13 cellular contexts compared by ENCODE assay signal in the genomic region with DNA sequence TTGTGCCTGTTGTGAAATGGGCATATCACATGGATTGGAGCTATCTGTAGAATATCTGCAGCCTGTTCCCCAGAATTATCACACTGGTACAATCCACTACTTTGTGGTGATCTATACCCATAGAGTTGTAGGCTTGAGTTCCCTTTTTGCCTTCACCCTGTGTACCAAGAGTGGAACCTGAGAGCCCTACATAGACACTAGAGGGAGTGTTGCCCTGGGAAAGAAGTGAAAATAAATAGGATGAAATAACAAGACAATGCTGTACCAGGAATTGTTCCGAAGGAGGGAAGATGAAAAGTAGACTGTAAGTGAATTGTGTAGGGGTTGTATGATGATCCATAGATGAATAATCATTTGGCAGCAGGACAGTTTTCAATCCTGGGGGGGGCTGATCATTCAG. TPM values are rescaled to one million over a fixed set of nuclear protein-coding genes. Genes with fewer than 3 reads are reported as not detected.
DNase-seq lines count a peak whose midpoint lies in the region; ATAC-seq, FAIRE-seq and TF ChIP-seq lines count a peak whose summit lies in the region.
"Had no signal": no experiment of that assay in that cellular context is flagged by ENCODE, and none has a peak within 500 bp of the region (broad histone marks: within the 10 kb centered on the region; RNA-seq: fewer than 3 reads in every experiment).

No MANE protein-coding gene starts in this region.

- H4K20me1 ChIP-seq in HepG2 (ENCODE audit: insufficient read depth, low read length) = no peaks in the 10 kb centered on the region

- no peak overlapping the region for H3K4me3 ChIP-seq in HepG2 (replicated peaks in 1 of 3; ENCODE audit: insufficient read depth in 1 of 3, low read depth in 2 of 3, low read length in 3 of 3)
- H3K4me3 ChIP-seq in right lobe of liver = no peak overlapping the region
- no peak overlapping the region for H3K4me3 ChIP-seq in RWPE2 (ENCODE audit: severe bottlenecking)
- H3K4me3 ChIP-seq in body of pancreas = no peak overlapping the region
- H3K4me3 ChIP-seq: PC-9 had no signal

- ATAC-seq in HepG2 = peak; percentile 47; the same call in 1 of the 3 replicates
- no peak for ATAC-seq in right lobe of liver
- no peak for ATAC-seq in RWPE2 (ENCODE audit: low read depth)
- no peak for ATAC-seq in foreskin keratinocyte
- no peak for ATAC-seq in HG03175 (IDR thresholded peaks at IDR 0.05; ENCODE audit: unreplicated experiment)
- no peak for ATAC-seq in body of pancreas

- H3K9ac ChIP-seq in HepG2 (ENCODE audit: insufficient read depth, low read depth, low read length) = no peak overlapping the region

- no TSS peak for BruUV-seq in HepG2 (replicated peaks; lab: Mats Ljungman, UMichigan)

- H3K27me3 ChIP-seq in HepG2 (ENCODE audit: control insufficient read depth in 1 of 2, insufficient read depth in 2 of 2, low read length in 2 of 2) (no peaks in the 10 kb centered on the region; a peak in 1 of 5 replicates), right lobe of liver (no peaks in the 10 kb centered on the region), RWPE2 (ENCODE audit: insufficient read depth, poor library complexity, severe bottlenecking) (peaks cover 13% of the 10 kb centered on the region), foreskin keratinocyte (peaks cover 27% of the 10 kb centered on the region), body of pancreas (no peaks in the 10 kb centered on the region)

- no peaks in the 10 kb centered on the region for H3K79me2 ChIP-seq in HepG2 (ENCODE audit: insufficient read depth, low read length)

- no peaks in the 10 kb centered on the region for H3K36me3 ChIP-seq in HepG2 (replicated peaks in 1 of 2; ENCODE audit: control insufficient read depth in 1 of 2, insufficient read depth in 2 of 2, low read length in 2 of 2)
- H3K36me3 ChIP-seq in right lobe of liver = no peaks in the 10 kb centered on the region
- no peaks in the 10 kb centered on the region for H3K36me3 ChIP-seq in RWPE2 (ENCODE audit: low read depth)
- no peaks in the 10 kb centered on the region for H3K36me3 ChIP-seq in body of pancreas (replicated peaks in 1 of 2; ENCODE audit: insufficient read depth in 1 of 2, low read depth in 2 of 2)

- H2AFZ ChIP-seq in HepG2 (ENCODE audit: low read length) = no peak overlapping the region
- H2AFZ ChIP-seq: PC-9 had no signal

- TF ChIP-seq EP300 in HepG2 (IDR thresholded peaks at IDR 0.05; ENCODE audit: low read depth in 2 of 2, low read length in 2 of 2) (no peak), HepG2 (CRISPR knock-in tag; IDR thresholded peaks at IDR 0.05; ENCODE audit: borderline replicate concordance) (no peak)

- TF ChIP-seq POLR2A in HepG2 (IDR thresholded peaks at IDR 0.05; ENCODE audit: insufficient read depth in 1 of 2, low read depth in 2 of 2, low read length in 2 of 2) (no peak), right lobe of liver (IDR thresholded peaks at IDR 0.05) (no peak), body of pancreas (IDR thresholded peaks at IDR 0.05) (no peak)

- H3K4me1 ChIP-seq in HepG2 (ENCODE audit: insufficient read depth, low read length) (no peaks in the 10 kb centered on the region), right lobe of liver (no peaks in the 10 kb centered on the region), RWPE2 (ENCODE audit: insufficient read depth, poor library complexity, severe bottlenecking) (no peaks in the 10 kb centered on the region), foreskin keratinocyte (no peaks in the 10 kb centered on the region), body of pancreas (no peaks in the 10 kb centered on the region)

- WGBS in HepG2 (ENCODE audit: low lambda C conversion rate) = 3% methylated on average over 1 of the region's 1 CpG
- WGBS in right lobe of liver (ENCODE audit: insufficient coverage, low coverage, low lambda C conversion rate, missing lambda C conversion rate) = 31% methylated on average over 1 of the region's 1 CpG
- WGBS in body of pancreas, 2 donors = 29 to 56% methylated on average over 1 of the region's 1 CpG

- DNase-seq in HepG2 (ENCODE audit: low spot score) = no peak
- no peak for DNase-seq in right lobe of liver
- no peak for DNase-seq in RWPE2 (ENCODE audit: low spot score)
- peak in 1 of 2 donors; percentile 8 for DNase-seq in foreskin keratinocyte
- DNase-seq in NCI-H1048 (lab: John Stamatoyannopoulos, UW) = no peak
- no peak for DNase-seq in body of pancreas
- no peak for DNase-seq in mucosa of gallbladder (ENCODE audit: low spot score)
- DNase-seq: islet precursor cell; NCI-H1092 treated with DMSO at 0.1 percent for 48 hours; PC-9; stimulated activated CD4-positive, alpha-beta T cell treated with anti-CD3 and anti-CD28 coated beads, Interleukin-4, amount 100 ng/mL, for 4 hours had no signal

- H3K27ac ChIP-seq in HepG2 (ENCODE audit: extremely low read length, insufficient read depth, low read length) (no peak overlapping the region), right lobe of liver (no peak overlapping the region), RWPE2 (ENCODE audit: poor library complexity, severe bottlenecking) (no peak overlapping the region), foreskin keratinocyte (no peak overlapping the region), body of pancreas (no peak overlapping the region)
- H3K27ac ChIP-seq: PC-9 had no signal

- H3K4me2 ChIP-seq in HepG2 (ENCODE audit: low read depth, low read length) = no peak overlapping the region
- H3K4me2 ChIP-seq: PC-9 had no signal

- CTCF ChIA-PET in HepG2 (lab: Yijun Ruan, JAX; ENCODE audit: low intra/inter-chr PET ratio, low total read pairs) = interaction anchor here (0.8 kb wide), 1 partner anchor 275 kb away, joined by 3 read pairs; no protein-coding TSS in a partner anchor

- H3K9me3 ChIP-seq in HepG2 (ENCODE audit: low read length) (no peaks in the 10 kb centered on the region), right lobe of liver (no peaks in the 10 kb centered on the region), RWPE2 (ENCODE audit: severe bottlenecking) (no peaks in the 10 kb centered on the region), body of pancreas (no peaks in the 10 kb centered on the region)

- no peak for FAIRE-seq in HepG2 (lab: Jason Lieb, UNC)

- in situ Hi-C loops in HepG2 (cut with HindIII; ENCODE audit: extremely low pct_ligation_motif_present, low pct_unique_long_range_greater_than_20kb) = no loop called here

- TF ChIP-seq RAD21 in HepG2 (CRISPR knock-in tag; IDR thresholded peaks at IDR 0.05) = no peak

- intact Hi-C loops in HepG2 (cut with micrococcal nuclease; ENCODE audit: unreplicated experiment) (no loop called here), right lobe of liver (cut with DNase I) (no loop called here), body of pancreas (cut with DNase I) (no loop called here)

- TF ChIP-seq CTCF in HepG2 (CRISPR knock-in tag; IDR thresholded peaks at IDR 0.05) = no peak
- TF ChIP-seq CTCF in right lobe of liver (IDR thresholded peaks at IDR 0.05) = peak in 1 of 4 donors; percentile 13
- peak; percentile 36 for TF ChIP-seq CTCF in RWPE2 (IDR thresholded peaks at IDR 0.05; ENCODE audit: poor library complexity, severe bottlenecking)
- peak; percentile 20 for TF ChIP-seq CTCF in foreskin keratinocyte (conservative IDR thresholded peaks at IDR 0.05)
- TF ChIP-seq CTCF in body of pancreas (IDR thresholded peaks at IDR 0.05) = peak in 2 of 7 experiments; percentile 5 to 6

- POLR2A ChIA-PET in HepG2 (lab: Yijun Ruan, JAX) = no interaction called here

TF ChIP-seq in HepG2, 621 proteins besides CTCF, POLR2A, EP300 and RAD21:
- TF ChIP-seq STAG1 (CRISPR knock-in tag; IDR thresholded peaks at IDR 0.05) (peak; percentile 35; the same call in 1 of the 2 replicates), MAF1 (CRISPR knock-in tag; IDR thresholded peaks at IDR 0.05; ENCODE audit: borderline replicate concordance) (no peak)

RNA-seq across cellular contexts. Expression of a gene that starts 9.0 kb away (rescaled TPM):
- total RNA-seq in HepG2 (2016; rRNA removed; fragmentation: Illumina TruSeq; extraction: Trizol) = not detected in 2 replicates
- not detected in 2 replicates for total RNA-seq in HepG2 (2016; cell fraction: cytosol; rRNA removed; fragmentation: Illumina TruSeq; extraction: Trizol; ENCODE audit: low read depth)
- not detected in 2 replicates for total RNA-seq in HepG2 (2016; cell fraction: insoluble cytoplasmic fraction; rRNA removed; fragmentation: Illumina TruSeq; extraction: Trizol)
- not detected in 2 replicates for total RNA-seq in HepG2 (2016; cell fraction: membrane; rRNA removed; fragmentation: Illumina TruSeq; extraction: Trizol)
- not detected in 2 replicates for total RNA-seq in HepG2 (2016; cell fraction: nucleus; rRNA removed; fragmentation: Illumina TruSeq; extraction: Trizol)
- 0.01 and 0.07 TPM in 2 replicates for polyA plus RNA-seq in HepG2 (2011; rRNA removed)
- polyA plus RNA-seq in HepG2 (2011; cell fraction: cytosol; rRNA removed) = 0.01 TPM in 2 replicates
- polyA plus RNA-seq in HepG2 (2011; cell fraction: nucleus; rRNA removed) = 0.05 TPM in 2 replicates
- polyA plus RNA-seq in HepG2 (2012) = 0.15 and 0.29 TPM in 2 replicates
- not detected in 2 replicates for polyA plus RNA-seq in HepG2 (2016; cell fraction: cytosol; fragmentation: Illumina TruSeq; extraction: Trizol; ENCODE audit: low read depth)
- not detected in 2 replicates for polyA plus RNA-seq in HepG2 (2016; cell fraction: insoluble cytoplasmic fraction; fragmentation: Illumina TruSeq; extraction: Trizol; ENCODE audit: low read depth)
- not detected in 2 replicates for polyA plus RNA-seq in HepG2 (2016; cell fraction: membrane; fragmentation: Illumina TruSeq; extraction: Trizol; ENCODE audit: low read depth)
- polyA plus RNA-seq in HepG2 (2016; cell fraction: nucleus; fragmentation: Illumina TruSeq; extraction: Trizol; ENCODE audit: insufficient read depth, low read depth) = not detected in 2 replicates
- 0.10 TPM in 1 of 2 replicates, not detected in the other for polyA minus RNA-seq in HepG2 (2011; rRNA and poly(A)+ RNA removed; ENCODE audit: low replicate concordance)
- not detected in 2 replicates for polyA minus RNA-seq in HepG2 (2011; cell fraction: cytosol; rRNA and poly(A)+ RNA removed)
- polyA minus RNA-seq in HepG2 (2011; cell fraction: nucleus; rRNA and poly(A)+ RNA removed) = 1.7 TPM in 1 of 2 replicates, not detected in the other
- not detected for total RNA-seq in right lobe of liver
- total RNA-seq in foreskin keratinocyte = not detected in 2 replicates
- not detected in 2 replicates for polyA plus RNA-seq in foreskin keratinocyte
- not detected for total RNA-seq in body of pancreas
- 0.17 TPM for total RNA-seq in mucosa of gallbladder
- total RNA-seq: PC-9 had no signal
- polyA plus RNA-seq: CD14-positive monocyte had no signal
